In the genomic region with DNA sequence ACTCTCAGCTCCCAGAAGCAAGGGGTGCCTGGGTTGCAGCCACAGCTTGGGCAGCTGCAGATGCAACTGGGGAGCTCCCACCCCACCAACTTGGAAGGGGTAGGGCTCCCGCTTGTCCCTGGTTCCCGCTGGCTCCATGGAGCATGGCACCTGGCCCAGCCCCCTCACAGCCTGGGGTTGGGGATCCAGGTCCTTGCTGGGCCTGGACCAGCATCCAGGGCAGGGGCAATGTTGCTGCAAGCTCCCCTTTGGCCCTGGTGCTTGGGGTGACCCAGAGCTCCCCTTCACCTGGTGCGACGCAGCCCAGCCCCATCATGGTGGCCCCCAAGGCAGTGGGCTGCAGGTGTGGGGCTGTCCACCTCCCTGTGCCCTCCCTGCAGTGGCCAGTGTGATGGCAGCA, we compare ENCODE assay signal across 21 cellular contexts.
"Had no signal": no experiment of that assay in that cellular context is flagged by ENCODE, and none has a peak within 500 bp of the region (broad histone marks: within the 10 kb centered on the region; RNA-seq: fewer than 3 reads in every experiment).

No MANE protein-coding gene starts in this region.

- H3K27me3 ChIP-seq: adrenal gland, MG63 had no signal

- H3K4me1 ChIP-seq: adrenal gland had no signal

- H3K9ac ChIP-seq: KMS-11 had no signal

- DNase-seq: activated CD4-positive, alpha-beta T cell treated with anti-CD3 and anti-CD28 coated beads for 4 hours; activated CD8-positive, alpha-beta memory T cell treated with anti-CD3 and anti-CD28 coated beads, Interleukin-2, amount 50 U/mL, for 4 hours; activated CD8-positive, alpha-beta T cell treated with anti-CD3 and anti-CD28 coated beads for 36 hours; activated naive CD4-positive, alpha-beta T cell treated with anti-CD3 and anti-CD28 coated beads, Interleukin-2, amount 50 U/mL, for 16 hours; activated naive CD8-positive, alpha-beta T cell treated with anti-CD3 and anti-CD28 coated beads, Interleukin-2, amount 10 ng/mL, durations not matched to agents 7 days and 5 days; adrenal gland; MG63; MV-4-11; NCI-H1092 treated with DMSO at 0.1 percent for 48 hours; NCI-H1417 treated with DMSO at 0.1 percent for 48 hours; NCI-H1694; NCI-H2029; NCI-H2107; NCI-H2171 treated with DMSO at 0.1 percent for 48 hours; NCI-H226; NCI-H510A; NCI-H526 treated with DMSO at 0.1 percent for 48 hours; NCI-H82; SHP77 treated with DMSO at 0.1 percent for 48 hours had no signal

- H3K36me3 ChIP-seq: adrenal gland, MG63 had no signal

- H3K4me2 ChIP-seq: KMS-11 had no signal

- H3K9me3 ChIP-seq: adrenal gland, MG63 had no signal

- H3K27ac ChIP-seq: adrenal gland, KMS-11 had no signal

- ATAC-seq: activated CD4-positive, CD25-positive, alpha-beta regulatory T cell treated with anti-CD3 and anti-CD28 coated beads, Interleukin-2, amount 50 U/mL, for 24 hours; activated CD8-positive, alpha-beta T cell treated with anti-CD3 and anti-CD28 coated beads for 36 hours had no signal

- H3K4me3 ChIP-seq: adrenal gland, MG63 had no signal
